ENCODE assay signal across 19 cellular contexts in the genomic region with DNA sequence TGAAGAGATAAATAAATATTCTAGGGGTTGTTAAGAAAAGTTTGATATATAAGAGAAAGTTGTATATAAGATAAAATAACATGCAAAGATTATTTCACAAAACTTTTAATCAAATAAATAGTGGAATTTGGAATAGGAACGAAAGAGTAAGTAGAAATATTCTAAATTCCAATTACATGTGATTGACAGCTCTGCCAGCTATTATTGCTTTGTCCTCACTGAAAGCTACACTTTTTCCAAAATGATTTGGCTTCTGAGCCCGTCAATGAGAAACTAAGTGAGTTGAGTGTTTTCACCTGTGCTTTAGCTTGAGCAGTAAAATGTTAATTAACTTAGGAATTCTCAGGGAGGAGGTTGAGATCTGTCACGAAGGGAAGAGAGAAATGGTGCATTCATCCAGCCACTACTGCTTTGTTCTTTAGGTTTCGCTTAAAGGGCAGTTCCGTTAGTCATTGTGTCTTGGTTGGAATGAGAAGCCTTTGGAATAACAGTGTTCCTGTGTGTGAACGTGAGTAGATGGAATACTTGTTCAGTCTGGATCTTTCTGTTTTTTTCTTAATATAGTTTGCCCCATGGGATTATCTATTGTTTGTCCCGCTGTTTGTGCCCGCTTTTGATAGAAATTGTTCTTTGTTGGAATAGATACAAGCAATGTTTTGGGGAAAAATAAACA.
"Had no signal": no experiment of that assay in that cellular context is flagged by ENCODE, and none has a peak within 500 bp of the region (broad histone marks: within the 10 kb centered on the region; RNA-seq: fewer than 3 reads in every experiment).

No MANE protein-coding gene starts in this region.

- H3K27me3 ChIP-seq: ascending aorta, breast epithelium, left lung, ovary, sigmoid colon, tibial nerve had no signal

- H3K4me3 ChIP-seq: ascending aorta, breast epithelium, esophagus squamous epithelium, hepatocyte, left lung, ovary, sigmoid colon, tibial nerve had no signal

- H3K27ac ChIP-seq: ascending aorta, breast epithelium, esophagus squamous epithelium, hepatocyte, left lung, ovary, sigmoid colon had no signal

- DNase-seq: activated CD4-positive, alpha-beta T cell treated with anti-CD3 and anti-CD28 coated beads, Interleukin-2, amount 50 U/mL, for 1 hour; activated CD8-positive, alpha-beta memory T cell treated with anti-CD3 and anti-CD28 coated beads, Interleukin-2, amount 50 U/mL, for 4 hours; activated naive CD4-positive, alpha-beta T cell treated with anti-CD3 and anti-CD28 coated beads, Interleukin-2, amount 50 U/mL, for 16 hours; activated T-cell treated with anti-CD3 and anti-CD28 coated beads, Interleukin-2, amount 50 U/mL, for 4 hours; cerebellar nuclear complex; effector memory CD4-positive, alpha-beta T cell; esophagus squamous epithelium; left lung; naive thymus-derived CD4-positive, alpha-beta T cell; ovary; sigmoid colon; stimulated activated naive CD4-positive, alpha-beta T cell; T-helper 1 cell; T1000 had no signal

- ATAC-seq: activated T-cell treated with anti-CD3 and anti-CD28 coated beads, Interleukin-2, amount 50 U/mL, for 4 hours; left lung; naive thymus-derived CD4-positive, alpha-beta T cell; SK-N-SH treated with all-trans-retinoic acid at 6 μM for 48 hours had no signal
